In genomic region chr9:136657975-136658848, GRCh38 we compare ENCODE assay signal across 1 cellular context.
TF ChIP-seq lines count a peak whose summit lies in the region.

No MANE protein-coding gene starts in this region.

TF ChIP-seq in K562, 482 proteins besides CTCF, POLR2A, EP300 and RAD21 (continued from another document):
- no peak for TF ChIP-seq ZNF592 (IDR thresholded peaks at IDR 0.05)
TF ChIP-seq in K562: peak in this region for 7.
